20 cellular contexts compared by ENCODE assay signal in genomic region chr19:5336195-5336965, GRCh38. TPM values are rescaled to one million over a fixed set of nuclear protein-coding genes. Genes with fewer than 3 reads are reported as not detected.
DNase-seq lines count a peak whose midpoint lies in the region; ATAC-seq and TF ChIP-seq lines count a peak whose summit lies in the region.
"Had no signal": no experiment of that assay in that cellular context is flagged by ENCODE, and none has a peak within 500 bp of the region (broad histone marks: within the 10 kb centered on the region; RNA-seq: fewer than 3 reads in every experiment).

No MANE protein-coding gene starts in this region.

- dilution Hi-C loops in mammary epithelial cell (cut with HindIII; ENCODE audit: low sequenced_read_pairs): loop anchor here (5.0 kb wide), 1 partner anchor 129 kb away; no protein-coding TSS in a partner anchor

- H3K9me3 Mint-ChIP-seq in WTC11: 0 out of 2 replicates have a peak, but pooled peaks cover 1% of the 10 kb centered on the region
- peaks cover 0 to 6% (median 0%) of the 10 kb centered on the region in 11 donors for H3K9me3 Mint-ChIP-seq in naive thymus-derived CD4-positive, alpha-beta T cell
- peaks cover 0 to under 1% of the 10 kb centered on the region in 2 donors for H3K9me3 Mint-ChIP-seq in natural killer cell
- H3K9me3 Mint-ChIP-seq: activated CD4-positive, alpha-beta memory T cell treated with anti-CD3 and anti-CD28 coated beads, Interleukin-2, amount 10 ng/mL, durations not matched to agents 7 days and 5 days; nephron progenitor cell had no signal

- CTCF ChIA-PET in WTC11 (lab: Charles Lee) (interaction anchor here (0.8 to 1.7 kb wide), 4 partner anchors 9 to 187 kb away, joined by 3 to 5 read pairs (median 3); no protein-coding TSS in a partner anchor), mammary epithelial cell (lab: Charles Lee; ENCODE audit: low non-redundant PET) (no interaction called here)
- CTCF ChIA-PET in naive thymus-derived CD4-positive, alpha-beta T cell (lab: Charles Lee): no interaction called here

- H3K4me1 Mint-ChIP-seq in WTC11 (peaks cover 37% of the 10 kb centered on the region), natural killer cell (peaks cover 11 to 20% of the 10 kb centered on the region in 2 donors)
- peaks cover 7 to 27% (median 23%) of the 10 kb centered on the region in 7 donors for H3K4me1 Mint-ChIP-seq in naive thymus-derived CD4-positive, alpha-beta T cell

- H2AFZ ChIP-seq in mammary epithelial cell (ENCODE audit: low read depth, low read length): no peak overlapping the region

- WGBS in mammary epithelial cell (ENCODE audit: low coverage, missing lambda C conversion rate): 83% methylated on average over 14 of the region's 21 CpGs

- no peaks in the 10 kb centered on the region for H3K79me2 ChIP-seq in mammary epithelial cell (ENCODE audit: insufficient read depth, low read length)

- intact Hi-C loops in naive thymus-derived CD4-positive, alpha-beta T cell (cut with micrococcal nuclease): no loop called here
- intact Hi-C loops in mammary epithelial cell (cut with micrococcal nuclease) (no loop called here), natural killer cell (cut with micrococcal nuclease) (no loop called here)

- H3K36me3 ChIP-seq in naive thymus-derived CD4-positive, alpha-beta T cell (ENCODE audit: control insufficient read depth in 2 of 3, insufficient read depth in 3 of 3, low read length in 3 of 3): no peaks in the 10 kb centered on the region
- H3K36me3 ChIP-seq in mammary epithelial cell (ENCODE audit: insufficient read depth, low read length): no peaks in the 10 kb centered on the region
- H3K36me3 ChIP-seq: adrenal gland had no signal

- peaks cover 0 to 8% of the 10 kb centered on the region in 2 donors for H3K4me1 ChIP-seq in naive thymus-derived CD4-positive, alpha-beta T cell (ENCODE audit: control insufficient read depth in 2 of 2, insufficient read depth in 2 of 2, low read length in 2 of 2)
- peaks cover 7% of the 10 kb centered on the region for H3K4me1 ChIP-seq in mammary epithelial cell (ENCODE audit: insufficient read depth, low read length)

- H3K36me3 Mint-ChIP-seq in WTC11 (peaks cover 1% of the 10 kb centered on the region), natural killer cell (no peaks in the 10 kb centered on the region)
- peaks cover 0 to 8% (median 2%) of the 10 kb centered on the region in 5 donors for H3K36me3 Mint-ChIP-seq in naive thymus-derived CD4-positive, alpha-beta T cell

- DNase-seq in D341Med (ENCODE audit: low spot score): peak; percentile 60
- DNase-seq in Jurkat, Clone E6-1 (ENCODE audit: low read depth, low spot score): peak; percentile 74
- DNase-seq in WTC11 (ENCODE audit: low spot score): no peak
- no peak for DNase-seq in naive thymus-derived CD4-positive, alpha-beta T cell
- DNase-seq in mammary epithelial cell: no peak
- no peak for DNase-seq in natural killer cell
- DNase-seq in NCI-H2171 (lab: John Stamatoyannopoulos, UW): no peak
- DNase-seq: ACHN; activated CD4-positive, alpha-beta memory T cell treated with anti-CD3 and anti-CD28 coated beads, Interleukin-2, amount 10 ng/mL, durations not matched to agents 7 days and 5 days; activated gamma-delta T cell; adrenal gland; HCEC 1CT; left colon; MV-4-11; NCI-H187 treated with DMSO at 0.1 percent for 48 hours; NCI-H524 treated with DMSO at 0.1 percent for 48 hours; nephron progenitor cell had no signal

- H3K4me3 Mint-ChIP-seq in WTC11 (peak overlapping the region; percentile 0), natural killer cell (no peak overlapping the region)
- H3K4me3 Mint-ChIP-seq in naive thymus-derived CD4-positive, alpha-beta T cell: peak overlapping the region in 7 of 10 donors; percentile 4 to 76 (median 22)
- H3K4me3 Mint-ChIP-seq: activated CD4-positive, alpha-beta memory T cell treated with anti-CD3 and anti-CD28 coated beads, Interleukin-2, amount 10 ng/mL, durations not matched to agents 7 days and 5 days had no signal

- no peak overlapping the region for H3K27ac Mint-ChIP-seq in WTC11
- no peak overlapping the region for H3K27ac Mint-ChIP-seq in naive thymus-derived CD4-positive, alpha-beta T cell
- H3K27ac Mint-ChIP-seq in natural killer cell: no peak overlapping the region
- H3K27ac Mint-ChIP-seq: activated CD4-positive, alpha-beta memory T cell treated with anti-CD3 and anti-CD28 coated beads, Interleukin-2, amount 10 ng/mL, durations not matched to agents 7 days and 5 days; nephron progenitor cell had no signal

- no peak overlapping the region for H3K4me2 ChIP-seq in mammary epithelial cell (ENCODE audit: insufficient read depth, low read depth, low read length)

- BruUV-seq in mammary epithelial cell (replicated peaks; lab: Mats Ljungman, UMichigan): no TSS peak

- H3K27me3 Mint-ChIP-seq in WTC11 (ENCODE audit: low read depth) (peaks cover 6% of the 10 kb centered on the region), natural killer cell (ENCODE audit: low read depth in 2 of 2) (peaks cover 33 to 45% of the 10 kb centered on the region in 2 donors)
- H3K27me3 Mint-ChIP-seq in naive thymus-derived CD4-positive, alpha-beta T cell: peaks cover 45 to 57% (median 54%) of the 10 kb centered on the region in 5 donors

- in situ Hi-C loops in mammary epithelial cell (cut with MboI; ENCODE audit: low sequenced_read_pairs in 2 of 2): no loop called here

- TF ChIP-seq CTCF in WTC11 (IDR thresholded peaks at IDR 0.05): no peak
- TF ChIP-seq CTCF in mammary epithelial cell (conservative IDR thresholded peaks at IDR 0.05 in 1 of 2, IDR thresholded peaks at IDR 0.05 in 1 of 2; ENCODE audit: extremely low read depth in 1 of 2, insufficient read depth in 1 of 2, low read depth in 1 of 2, low read length in 2 of 2): no peak
- TF ChIP-seq CTCF in natural killer cell (IDR thresholded peaks at IDR 0.05): no peak

- no peak overlapping the region for H3K9ac ChIP-seq in mammary epithelial cell (ENCODE audit: insufficient read depth, low read length)

- POLR2A ChIA-PET in WTC11 (lab: Charles Lee): interaction anchor here (0.6 kb wide), 1 partner anchor 248 kb away, joined by 3 read pairs; no protein-coding TSS in a partner anchor
- POLR2A ChIA-PET in naive thymus-derived CD4-positive, alpha-beta T cell (lab: Charles Lee): no interaction called here

- peaks cover 0 to 7% of the 10 kb centered on the region in 2 donors for H3K27me3 ChIP-seq in naive thymus-derived CD4-positive, alpha-beta T cell (ENCODE audit: control insufficient read depth in 2 of 2, insufficient read depth in 2 of 2, low read length in 2 of 2)
- H3K27me3 ChIP-seq in mammary epithelial cell (ENCODE audit: insufficient read depth, low read length): peaks cover 11% of the 10 kb centered on the region

- no peak for ATAC-seq in WTC11
- no peak for ATAC-seq in naive thymus-derived CD4-positive, alpha-beta T cell
- no peak for ATAC-seq in natural killer cell
- no peak for ATAC-seq in GM21423 (IDR thresholded peaks at IDR 0.05; ENCODE audit: unreplicated experiment)
- ATAC-seq: activated CD4-positive, CD25-positive, alpha-beta regulatory T cell treated with anti-CD3 and anti-CD28 coated beads, Interleukin-2, amount 50 U/mL, for 24 hours; left colon had no signal

- peak overlapping the region; percentile 31 for H3K4me3 ChIP-seq in Jurkat, Clone E6-1 (ENCODE audit: low read length)
- H3K4me3 ChIP-seq in naive thymus-derived CD4-positive, alpha-beta T cell (ENCODE audit: low read length): no peak overlapping the region
- no peak overlapping the region for H3K4me3 ChIP-seq in mammary epithelial cell (replicated peaks in 1 of 3; ENCODE audit: insufficient read depth in 1 of 3, low read depth in 2 of 3, low read length in 3 of 3)
- H3K4me3 ChIP-seq: adrenal gland had no signal

- no peaks in the 10 kb centered on the region for H3K9me3 ChIP-seq in naive thymus-derived CD4-positive, alpha-beta T cell (ENCODE audit: control insufficient read depth in 2 of 3, low read length in 3 of 3)
- no peaks in the 10 kb centered on the region for H3K9me3 ChIP-seq in mammary epithelial cell (replicated peaks; ENCODE audit: insufficient read depth, low read length)
- H3K9me3 ChIP-seq: adrenal gland had no signal

- H4K20me1 ChIP-seq in mammary epithelial cell (ENCODE audit: insufficient read depth, low read length): no peaks in the 10 kb centered on the region

- H3K27ac ChIP-seq in naive thymus-derived CD4-positive, alpha-beta T cell (ENCODE audit: low read depth, low read length): no peak overlapping the region
- H3K27ac ChIP-seq in mammary epithelial cell (ENCODE audit: insufficient read depth, low read depth, low read length): no peak overlapping the region
- H3K27ac ChIP-seq: adrenal gland, C4-2B had no signal

TF ChIP-seq in WTC11, 78 proteins besides CTCF, POLR2A, EP300 and RAD21 (continues in another document):
- TF ChIP-seq ZNF671 (CRISPR knock-in tag; IDR thresholded peaks at IDR 0.05) (no peak), EMX1 (CRISPR knock-in tag; IDR thresholded peaks at IDR 0.05) (no peak), ZNF396 (CRISPR knock-in tag; IDR thresholded peaks at IDR 0.05; ENCODE audit: borderline replicate concordance) (no peak)

RNA-seq across cellular contexts. Expression of gene PTPRS, which starts 4.2 kb away (rescaled TPM):
- 47.6 TPM for polyA plus RNA-seq in Jurkat, Clone E6-1 (2012; ENCODE audit: insufficient read depth, insufficient read length)
- total RNA-seq in WTC11 (2021) (201 to 253 TPM (median 244 TPM) in 3 replicates), mammary epithelial cell (10 to 100 TPM; 32.2 to 93.4 TPM), natural killer cell (under 1 TPM; 0.47 to 0.73 (median 0.61) TPM)
- 1 to 10 TPM in 4 of 5 experiments, not detected in 1; 2.5 to 9.3 (median 5.0) TPM for total RNA-seq in naive thymus-derived CD4-positive, alpha-beta T cell
- 1 to 10 TPM in 1 of 2 donors, under 1 TPM in 1; 0.51 to 2.0 TPM for polyA plus RNA-seq in naive thymus-derived CD4-positive, alpha-beta T cell
- 8.0 TPM for polyA plus RNA-seq in mammary epithelial cell
- polyA minus RNA-seq in mammary epithelial cell: 22.9 TPM
- total RNA-seq: activated CD4-positive, alpha-beta memory T cell treated with anti-CD3 and anti-CD28 coated beads, Interleukin-2, amount 10 ng/mL, durations not matched to agents 7 days and 5 days had no signal

Comparison
In these comparisons a context has a peak if more than half of its experiments do, and no peak if none do; other contexts are left out.
1. DNase-seq: peak in D341Med (single experiment) and Jurkat, Clone E6-1 (single experiment); none in WTC11 (single experiment), naive thymus-derived CD4-positive, alpha-beta T cell (0 of 9), mammary epithelial cell (single experiment), natural killer cell (single experiment) and NCI-H2171 (single experiment).